In genomic region chr17:31549525-31550388, GRCh38 we compare ENCODE assay signal across 1 cellular context.
A peak's percentile ranks its signal among the peaks of the same experiment; 100 is the strongest.
TF ChIP-seq lines count a peak whose summit lies in the region.

No MANE protein-coding gene starts in this region.

TF ChIP-seq in K562, 482 proteins besides CTCF, POLR2A, EP300 and RAD21 (continued from another document and continues in another):
- TF ChIP-seq, protein P1, sequence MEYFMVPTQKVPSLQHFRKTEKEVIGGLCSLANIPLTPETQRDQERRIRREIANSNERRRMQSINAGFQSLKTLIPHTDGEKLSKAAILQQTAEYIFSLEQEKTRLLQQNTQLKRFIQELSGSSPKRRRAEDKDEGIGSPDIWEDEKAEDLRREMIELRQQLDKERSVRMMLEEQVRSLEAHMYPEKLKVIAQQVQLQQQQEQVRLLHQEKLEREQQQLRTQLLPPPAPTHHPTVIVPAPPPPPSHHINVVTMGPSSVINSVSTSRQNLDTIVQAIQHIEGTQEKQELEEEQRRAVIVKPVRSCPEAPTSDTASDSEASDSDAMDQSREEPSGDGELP (CRISPR knock-in tag; IDR thresholded peaks at IDR 0.05; ENCODE audit: borderline replicate concordance): peak; percentile 51; the same call in 1 of the 2 replicates
- TF ChIP-seq PML (IDR thresholded peaks at IDR 0.05; ENCODE audit: low read length): peak; percentile 42; the same call in 1 of the 2 replicates
- peak in 1 of 2 experiments; percentile 61; a peak in 2 of 3 replicates for TF ChIP-seq CBX3 (IDR thresholded peaks at IDR 0.05; ENCODE audit: borderline replicate concordance in 1 of 2, low read length in 2 of 2)
- peak; percentile 55 for TF ChIP-seq U2AF1 (optimal IDR thresholded peaks at IDR 0.05; ENCODE audit: low read depth, low read length)
- 0 out of 2 replicates have a peak, but pooled peaks have one; percentile 15 for TF ChIP-seq CBFA2T2 (conservative IDR thresholded peaks at IDR 0.05)
- peak; percentile 49 for TF ChIP-seq TAF1 (IDR thresholded peaks at IDR 0.05; ENCODE audit: control insufficient read depth, extremely low read depth, insufficient read depth, low read length, severe bottlenecking)
- 0 out of 2 replicates have a peak, but pooled peaks have one; percentile 12 for TF ChIP-seq TCF7L2 (IDR thresholded peaks at IDR 0.05; ENCODE audit: low read depth, low read length)
- no peak for TF ChIP-seq CUX1 (CRISPR knock-in tag; IDR thresholded peaks at IDR 0.05)
- TF ChIP-seq, protein P2, sequence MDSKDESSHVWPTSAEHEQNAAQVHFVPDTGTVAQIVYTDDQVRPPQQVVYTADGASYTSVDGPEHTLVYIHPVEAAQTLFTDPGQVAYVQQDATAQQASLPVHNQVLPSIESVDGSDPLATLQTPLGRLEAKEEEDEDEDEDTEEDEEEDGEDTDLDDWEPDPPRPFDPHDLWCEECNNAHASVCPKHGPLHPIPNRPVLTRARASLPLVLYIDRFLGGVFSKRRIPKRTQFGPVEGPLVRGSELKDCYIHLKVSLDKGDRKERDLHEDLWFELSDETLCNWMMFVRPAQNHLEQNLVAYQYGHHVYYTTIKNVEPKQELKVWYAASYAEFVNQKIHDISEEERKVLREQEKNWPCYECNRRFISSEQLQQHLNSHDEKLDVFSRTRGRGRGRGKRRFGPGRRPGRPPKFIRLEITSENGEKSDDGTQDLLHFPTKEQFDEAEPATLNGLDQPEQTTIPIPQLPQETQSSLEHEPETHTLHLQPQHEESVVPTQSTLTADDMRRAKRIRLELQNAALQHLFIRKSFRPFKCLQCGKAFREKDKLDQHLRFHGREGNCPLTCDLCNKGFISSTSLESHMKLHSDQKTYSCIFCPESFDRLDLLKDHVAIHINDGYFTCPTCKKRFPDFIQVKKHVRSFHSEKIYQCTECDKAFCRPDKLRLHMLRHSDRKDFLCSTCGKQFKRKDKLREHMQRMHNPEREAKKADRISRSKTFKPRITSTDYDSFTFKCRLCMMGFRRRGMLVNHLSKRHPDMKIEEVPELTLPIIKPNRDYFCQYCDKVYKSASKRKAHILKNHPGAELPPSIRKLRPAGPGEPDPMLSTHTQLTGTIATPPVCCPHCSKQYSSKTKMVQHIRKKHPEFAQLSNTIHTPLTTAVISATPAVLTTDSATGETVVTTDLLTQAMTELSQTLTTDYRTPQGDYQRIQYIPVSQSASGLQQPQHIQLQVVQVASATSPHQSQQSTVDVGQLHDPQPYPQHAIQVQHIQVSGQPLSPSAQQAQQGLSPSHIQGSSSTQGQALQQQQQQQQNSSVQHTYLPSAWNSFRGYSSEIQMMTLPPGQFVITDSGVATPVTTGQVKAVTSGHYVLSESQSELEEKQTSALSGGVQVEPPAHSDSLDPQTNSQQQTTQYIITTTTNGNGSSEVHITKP (IDR thresholded peaks at IDR 0.05; ENCODE audit: partially characterized antibody): peak; percentile 9
- peak in 1 of 2 experiments; percentile 42; a peak in 3 of 4 replicates for TF ChIP-seq RCOR1 (IDR thresholded peaks at IDR 0.05; ENCODE audit: borderline replicate concordance in 1 of 2, low read depth in 2 of 2, low read length in 2 of 2)
- peak; percentile 11; the same call in 1 of the 2 replicates for TF ChIP-seq MTA3 (IDR thresholded peaks at IDR 0.05; ENCODE audit: borderline replicate concordance)
- peak; percentile 85 for TF ChIP-seq GABPB1 (CRISPR knock-in tag; IDR thresholded peaks at IDR 0.05)
- TF ChIP-seq ELF2 (CRISPR knock-in tag; IDR thresholded peaks at IDR 0.05): peak; percentile 70; the same call in 1 of the 2 replicates
- peak; percentile 93 for TF ChIP-seq ELF1 (tag; IDR thresholded peaks at IDR 0.05)
- TF ChIP-seq POLR2B (IDR thresholded peaks at IDR 0.05; ENCODE audit: low read depth, partially characterized antibody): peak; percentile 55
- TF ChIP-seq CTBP1 (IDR thresholded peaks at IDR 0.05; ENCODE audit: borderline replicate concordance): peak; percentile 84; the same call in 1 of the 2 replicates
- TF ChIP-seq CREM (IDR thresholded peaks at IDR 0.05; ENCODE audit: low read depth): peak; percentile 76
- TF ChIP-seq SP1 (CRISPR knock-in tag; IDR thresholded peaks at IDR 0.05): peak; percentile 88
- peak; percentile 7; the same call in 1 of the 2 replicates for TF ChIP-seq CBFA2T3 (IDR thresholded peaks at IDR 0.05)
- TF ChIP-seq ZNF134 (CRISPR knock-in tag; conservative IDR thresholded peaks at IDR 0.05): no peak
- peak; percentile 99 for TF ChIP-seq POLR2H (tag; IDR thresholded peaks at IDR 0.05; ENCODE audit: low read depth)
- peak in 2 of 3 experiments; percentile 32 to 65 for TF ChIP-seq YY1 (IDR thresholded peaks at IDR 0.05; ENCODE audit: borderline replicate concordance in 1 of 3, control insufficient read depth in 1 of 3, extremely low read depth in 1 of 3, insufficient read depth in 3 of 3, insufficient read length in 1 of 3, insufficient replicate concordance in 2 of 3, low read depth in 1 of 3, low read length in 2 of 3)
- TF ChIP-seq DACH1 (IDR thresholded peaks at IDR 0.05; ENCODE audit: partially characterized antibody): no peak
- TF ChIP-seq HMG20B (CRISPR knock-in tag; IDR thresholded peaks at IDR 0.05): no peak
- peak; percentile 79; the same call in 1 of the 2 replicates for TF ChIP-seq SIN3B (IDR thresholded peaks at IDR 0.05; ENCODE audit: low read depth)
- TF ChIP-seq ZEB2 (IDR thresholded peaks at IDR 0.05): peak; percentile 94
- TF ChIP-seq KDM2B (CRISPR knock-in tag; IDR thresholded peaks at IDR 0.05): peak; percentile 80; the same call in 1 of the 2 replicates
- TF ChIP-seq TAF15 (IDR thresholded peaks at IDR 0.05; ENCODE audit: low read depth, low read length): 0 out of 2 replicates have a peak, but pooled peaks have one; percentile 32
- no peak for TF ChIP-seq ZNF41 (CRISPR knock-in tag; conservative IDR thresholded peaks at IDR 0.05)
- TF ChIP-seq, protein P3, sequence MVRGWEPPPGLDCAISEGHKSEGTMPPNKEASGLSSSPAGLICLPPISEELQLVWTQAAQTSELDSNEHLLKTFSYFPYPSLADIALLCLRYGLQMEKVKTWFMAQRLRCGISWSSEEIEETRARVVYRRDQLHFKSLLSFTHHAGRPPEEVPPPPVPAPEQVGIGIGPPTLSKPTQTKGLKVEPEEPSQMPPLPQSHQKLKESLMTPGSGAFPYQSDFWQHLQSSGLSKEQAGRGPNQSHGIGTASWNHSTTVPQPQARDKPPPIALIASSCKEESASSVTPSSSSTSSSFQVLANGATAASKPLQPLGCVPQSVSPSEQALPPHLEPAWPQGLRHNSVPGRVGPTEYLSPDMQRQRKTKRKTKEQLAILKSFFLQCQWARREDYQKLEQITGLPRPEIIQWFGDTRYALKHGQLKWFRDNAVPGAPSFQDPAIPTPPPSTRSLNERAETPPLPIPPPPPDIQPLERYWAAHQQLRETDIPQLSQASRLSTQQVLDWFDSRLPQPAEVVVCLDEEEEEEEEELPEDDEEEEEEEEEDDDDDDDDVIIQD (CRISPR knock-in tag; IDR thresholded peaks at IDR 0.05): no peak
- TF ChIP-seq, protein P4, sequence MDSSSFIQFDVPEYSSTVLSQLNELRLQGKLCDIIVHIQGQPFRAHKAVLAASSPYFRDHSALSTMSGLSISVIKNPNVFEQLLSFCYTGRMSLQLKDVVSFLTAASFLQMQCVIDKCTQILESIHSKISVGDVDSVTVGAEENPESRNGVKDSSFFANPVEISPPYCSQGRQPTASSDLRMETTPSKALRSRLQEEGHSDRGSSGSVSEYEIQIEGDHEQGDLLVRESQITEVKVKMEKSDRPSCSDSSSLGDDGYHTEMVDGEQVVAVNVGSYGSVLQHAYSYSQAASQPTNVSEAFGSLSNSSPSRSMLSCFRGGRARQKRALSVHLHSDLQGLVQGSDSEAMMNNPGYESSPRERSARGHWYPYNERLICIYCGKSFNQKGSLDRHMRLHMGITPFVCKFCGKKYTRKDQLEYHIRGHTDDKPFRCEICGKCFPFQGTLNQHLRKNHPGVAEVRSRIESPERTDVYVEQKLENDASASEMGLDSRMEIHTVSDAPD (CRISPR knock-in tag; IDR thresholded peaks at IDR 0.05): no peak
- peak; percentile 46; the same call in 1 of the 2 replicates for TF ChIP-seq RB1 (IDR thresholded peaks at IDR 0.05; ENCODE audit: low read depth)
- no peak for TF ChIP-seq MEF2D (tag; conservative IDR thresholded peaks at IDR 0.05; ENCODE audit: low read depth)
- TF ChIP-seq KAT7 (CRISPR knock-in tag; IDR thresholded peaks at IDR 0.05; ENCODE audit: borderline replicate concordance): 0 out of 2 replicates have a peak, but pooled peaks have one; percentile 9
- TF ChIP-seq ILK (tag; IDR thresholded peaks at IDR 0.05; ENCODE audit: borderline replicate concordance, low read depth): no peak
- TF ChIP-seq HDAC1 (IDR thresholded peaks at IDR 0.05): peak; percentile 3 to 71; a peak in 1 of 4 replicates
- TF ChIP-seq ETV6 (IDR thresholded peaks at IDR 0.05; ENCODE audit: borderline replicate concordance in 1 of 2, low read depth in 2 of 2, low read length in 1 of 2): peak; percentile 87 to 92; a peak in 3 of 4 replicates
- TF ChIP-seq ETV6 (CRISPR knock-in tag; IDR thresholded peaks at IDR 0.05; ENCODE audit: borderline replicate concordance): no peak
- TF ChIP-seq ZNF764 (CRISPR knock-in tag; IDR thresholded peaks at IDR 0.05; ENCODE audit: low read depth): 0 out of 2 replicates have a peak, but pooled peaks have one; percentile 44
- peak; percentile 69; the same call in 1 of the 2 replicates for TF ChIP-seq ZBTB5 (IDR thresholded peaks at IDR 0.05)
